8 cellular contexts compared by ENCODE assay signal in the genomic region with DNA sequence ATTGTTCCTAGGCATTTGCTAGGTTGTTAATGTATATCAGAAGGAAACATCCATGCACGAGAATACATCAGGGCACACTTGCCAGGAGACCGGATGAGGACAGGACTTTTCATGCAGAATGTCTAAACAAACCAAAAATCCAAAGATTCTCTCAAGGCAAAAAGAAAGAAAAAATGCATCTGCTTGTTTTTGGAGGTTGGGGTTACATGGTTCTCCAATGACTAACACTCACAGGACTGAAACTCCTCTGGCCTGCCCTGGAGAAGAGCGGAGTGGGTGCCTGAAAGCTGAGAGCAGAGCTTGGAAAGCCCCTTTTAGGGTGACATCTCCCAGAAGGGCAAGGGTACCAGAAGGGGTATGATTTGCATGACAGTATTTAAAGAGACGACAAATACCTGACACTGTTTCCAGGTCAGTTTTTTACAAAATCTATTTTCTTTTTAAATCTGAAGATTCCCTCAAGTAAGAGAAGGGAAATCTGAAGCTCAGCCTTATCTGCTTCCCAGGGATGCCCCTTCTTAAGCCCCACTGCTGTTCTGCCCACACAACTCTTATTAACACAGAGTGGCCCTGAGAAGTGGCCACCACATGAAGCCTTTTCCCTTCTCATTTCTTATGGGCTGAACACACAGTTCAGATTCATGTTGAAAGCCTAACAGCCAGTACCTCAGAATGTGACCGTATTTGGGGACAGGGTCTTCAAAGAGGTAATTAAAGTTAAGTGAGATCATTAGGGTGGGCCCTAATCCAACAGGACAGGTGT.
DNase-seq lines count a peak whose midpoint lies in the region; ATAC-seq, FAIRE-seq and TF ChIP-seq lines count a peak whose summit lies in the region.

No MANE protein-coding gene starts in this region.

- H3K9me3 ChIP-seq in A673 (ENCODE audit: low read depth, low read length, poor library complexity, severe bottlenecking): no peaks in the 10 kb centered on the region
- H3K9me3 ChIP-seq in right lobe of liver: no peaks in the 10 kb centered on the region

- no TSS peak for BruUV-seq in A673 (replicated peaks; lab: Mats Ljungman, UMichigan)

- H3K79me2 ChIP-seq in KMS-11 (ENCODE audit: insufficient read depth, low read depth): no peaks in the 10 kb centered on the region

- peaks cover 16% of the 10 kb centered on the region for H3K4me1 ChIP-seq in KMS-11 (ENCODE audit: low read depth, poor library complexity, severe bottlenecking)
- no peaks in the 10 kb centered on the region for H3K4me1 ChIP-seq in A673 (ENCODE audit: insufficient read depth, low read length, poor library complexity, severe bottlenecking)
- H3K4me1 ChIP-seq in right lobe of liver: no peaks in the 10 kb centered on the region

- H3K4me3 ChIP-seq in KMS-11 (IDR thresholded peaks at IDR 0.05; ENCODE audit: insufficient read depth, low read depth, low read length) (no peak overlapping the region), A673 (ENCODE audit: low read depth, low read length, poor library complexity, severe bottlenecking) (no peak overlapping the region), right lobe of liver (no peak overlapping the region)

- ATAC-seq in GM18511 (IDR thresholded peaks at IDR 0.05; ENCODE audit: unreplicated experiment): peak; percentile 88
- peak; percentile 88 for ATAC-seq in GM21737 (IDR thresholded peaks at IDR 0.05; ENCODE audit: unreplicated experiment)
- ATAC-seq in right lobe of liver: no peak

- CTCF ChIA-PET in A673 (lab: Charles Lee): no interaction called here

- H3K9me3 Mint-ChIP-seq in immature natural killer cell: no peaks in the 10 kb centered on the region

- H3K27me3 Mint-ChIP-seq in immature natural killer cell (ENCODE audit: low read depth in 3 of 3): no peaks in the 10 kb centered on the region

- no peak for FAIRE-seq in urothelium cell line (lab: Jason Lieb, UNC)

- H3K36me3 ChIP-seq in KMS-11 (ENCODE audit: insufficient read depth) (no peaks in the 10 kb centered on the region), A673 (ENCODE audit: insufficient read depth, low read length, poor library complexity, severe bottlenecking) (no peaks in the 10 kb centered on the region), right lobe of liver (no peaks in the 10 kb centered on the region)

- H3K27ac ChIP-seq in KMS-11 (peak overlapping the region; percentile 20; the same call in 1 of the 2 replicates), A673 (ENCODE audit: low read depth, low read length, poor library complexity, severe bottlenecking) (no peak overlapping the region), right lobe of liver (no peak overlapping the region)

- WGBS in right lobe of liver (ENCODE audit: insufficient coverage, low coverage, low lambda C conversion rate, missing lambda C conversion rate): 68% methylated on average over 5 of the region's 5 CpGs

- no peak overlapping the region for H3K9ac ChIP-seq in KMS-11

- POLR2A ChIA-PET in A673 (lab: Charles Lee; ENCODE audit: low non-redundant PET): no interaction called here

- H3K36me3 Mint-ChIP-seq in immature natural killer cell: peaks cover 2 to 5% (median 2%) of the 10 kb centered on the region in 3 donors

- H2AFZ ChIP-seq in KMS-11 (ENCODE audit: low read depth): no peak overlapping the region

- intact Hi-C loops in A673 (cut with micrococcal nuclease; ENCODE audit: unreplicated experiment): no loop called here
- intact Hi-C loops in right lobe of liver (cut with DNase I): no loop called here

- H3K4me3 Mint-ChIP-seq in immature natural killer cell: no peak overlapping the region

- no peak for TF ChIP-seq POLR2A in right lobe of liver (IDR thresholded peaks at IDR 0.05)

- H3K27me3 ChIP-seq in KMS-11 (ENCODE audit: insufficient read depth, low read depth): no peaks in the 10 kb centered on the region
- no peaks in the 10 kb centered on the region for H3K27me3 ChIP-seq in A673 (replicated peaks; ENCODE audit: insufficient read depth, low read depth, low read length, poor library complexity)
- H3K27me3 ChIP-seq in right lobe of liver: no peaks in the 10 kb centered on the region

- H3K4me2 ChIP-seq in KMS-11: peak overlapping the region; percentile 56

- peaks cover 8 to 78% of the 10 kb centered on the region in 2 donors for H3K4me1 Mint-ChIP-seq in immature natural killer cell

- H4K20me1 ChIP-seq in KMS-11 (ENCODE audit: insufficient read depth): no peaks in the 10 kb centered on the region

- DNase-seq in kidney tubule cell (ENCODE audit: low spot score): peak; percentile 63
- no peak for DNase-seq in A673 (ENCODE audit: low spot score)
- DNase-seq in urothelium cell line (ENCODE audit: low spot score): no peak
- DNase-seq in right lobe of liver: no peak
- no peak for DNase-seq in immature natural killer cell

- TF ChIP-seq CTCF in KMS-11 (conservative IDR thresholded peaks at IDR 0.05; ENCODE audit: low read depth, low read length) (no peak), A673 (conservative IDR thresholded peaks at IDR 0.05; ENCODE audit: low read depth, low read length) (no peak), right lobe of liver (IDR thresholded peaks at IDR 0.05) (no peak)

- peak overlapping the region in 2 of 6 donors; percentile 6 to 36 for H3K27ac Mint-ChIP-seq in immature natural killer cell

Comparison
In these comparisons a context has a peak if more than half of its experiments do, and no peak if none do; other contexts are left out.
1. ATAC-seq: peak in GM18511 (single experiment) and GM21737 (single experiment); none in right lobe of liver (0 of 4).